Comparison of ENCODE assay signal across 22 cellular contexts in genomic region chr2:10478298-10478625, GRCh38.
"Had no signal": no experiment of that assay in that cellular context is flagged by ENCODE, and none has a peak within 500 bp of the region (broad histone marks: within the 10 kb centered on the region; RNA-seq: fewer than 3 reads in every experiment).

No MANE protein-coding gene starts in this region.

- ATAC-seq: gastrocnemius medialis, left ventricle myocardium superior had no signal

- H3K4me3 Mint-ChIP-seq: activated naive CD8-positive, alpha-beta T cell; nephron; T-cell had no signal

- H3K4me1 ChIP-seq: adrenal gland, colonic mucosa, esophagus squamous epithelium, gastrocnemius medialis, stomach, suprapubic skin, tibial nerve had no signal

- DNase-seq: activated CD4-positive, alpha-beta T cell treated with anti-CD3 and anti-CD28 coated beads for 1 hour; activated CD4-positive, alpha-beta T cell treated with anti-CD3 and anti-CD28 coated beads, Interleukin-2, amount 50 U/mL, for 1 hour; activated naive CD4-positive, alpha-beta T cell; activated T-cell treated with anti-CD3 and anti-CD28 coated beads, Interleukin-2, amount 50 U/mL, for 1 hour; adrenal gland; colonic mucosa; esophagus squamous epithelium; gastrocnemius medialis; hippocampal formation; left ventricle myocardium superior; occipital lobe; retina; stimulated activated CD4-positive, alpha-beta T cell treated with anti-CD3 and anti-CD28 coated beads, Interleukin-4, amount 100 ng/mL, for 4 hours; stomach; T-cell had no signal

- H3K9me3 Mint-ChIP-seq: nephron, T-cell had no signal

- H3K36me3 ChIP-seq: adrenal gland, colonic mucosa, esophagus squamous epithelium, gastrocnemius medialis, stomach, suprapubic skin, tibial nerve had no signal

- H3K4me3 ChIP-seq: adrenal gland, colonic mucosa, dorsolateral prefrontal cortex, esophagus squamous epithelium, gastrocnemius medialis, stomach, suprapubic skin, tibial nerve had no signal

- H3K27ac ChIP-seq: adrenal gland, colonic mucosa, dorsolateral prefrontal cortex, esophagus squamous epithelium, gastrocnemius medialis, stomach, suprapubic skin, tibial nerve had no signal

- H3K36me3 Mint-ChIP-seq: activated naive CD8-positive, alpha-beta T cell; T-cell had no signal

- H3K27me3 Mint-ChIP-seq: activated naive CD8-positive, alpha-beta T cell had no signal

- H3K27ac Mint-ChIP-seq: activated naive CD8-positive, alpha-beta T cell; T-cell had no signal

- FAIRE-seq: astrocyte, TTC549 had no signal

- H3K9me3 ChIP-seq: adrenal gland, colonic mucosa, esophagus squamous epithelium, gastrocnemius medialis, stomach, suprapubic skin, tibial nerve had no signal

- H3K27me3 ChIP-seq: adrenal gland, colonic mucosa, gastrocnemius medialis had no signal
